Comparison of ENCODE assay signal across 1 cellular context in the genomic region with DNA sequence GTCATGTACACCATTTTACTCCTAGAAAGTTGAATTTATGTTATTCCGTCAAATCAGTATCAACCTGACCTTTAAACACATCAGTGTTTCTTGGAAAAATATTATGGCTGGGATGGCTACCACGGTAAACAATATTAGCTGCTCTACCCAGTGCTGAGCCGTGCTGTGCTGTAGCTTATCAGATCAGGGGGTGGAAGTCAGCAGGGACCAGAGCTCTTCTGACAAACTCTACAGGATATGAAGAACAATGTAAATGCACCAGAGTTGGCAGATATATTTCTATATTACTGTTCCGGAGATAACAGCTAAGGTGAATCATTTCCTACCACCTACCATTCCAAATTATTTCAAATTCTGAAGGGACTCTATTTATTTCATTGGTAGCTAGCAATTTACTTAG.
TF ChIP-seq lines count a peak whose summit lies in the region.

No MANE protein-coding gene starts in this region.

TF ChIP-seq in K562, 482 proteins besides CTCF, POLR2A, EP300 and RAD21 (continued from another document):
- TF ChIP-seq MEIS2 (IDR thresholded peaks at IDR 0.05; ENCODE audit: partially characterized antibody) (no peak), ZNF124 (CRISPR knock-in tag; IDR thresholded peaks at IDR 0.05) (no peak), YBX1 (IDR thresholded peaks at IDR 0.05) (no peak), ZNF551 (CRISPR knock-in tag; IDR thresholded peaks at IDR 0.05) (no peak), PML (IDR thresholded peaks at IDR 0.05; ENCODE audit: low read length) (no peak), ETV6 (IDR thresholded peaks at IDR 0.05; ENCODE audit: borderline replicate concordance in 1 of 2, low read depth in 2 of 2, low read length in 1 of 2) (no peak), ETV6 (CRISPR knock-in tag; IDR thresholded peaks at IDR 0.05; ENCODE audit: borderline replicate concordance) (no peak), ZFP1 (CRISPR knock-in tag; IDR thresholded peaks at IDR 0.05) (peak; percentile 87), CBX1 (IDR thresholded peaks at IDR 0.05; ENCODE audit: low read depth) (no peak), RBM34 (IDR thresholded peaks at IDR 0.05; ENCODE audit: borderline replicate concordance, insufficient read depth, low read length) (no peak)
- TF ChIP-seq, protein P1, sequence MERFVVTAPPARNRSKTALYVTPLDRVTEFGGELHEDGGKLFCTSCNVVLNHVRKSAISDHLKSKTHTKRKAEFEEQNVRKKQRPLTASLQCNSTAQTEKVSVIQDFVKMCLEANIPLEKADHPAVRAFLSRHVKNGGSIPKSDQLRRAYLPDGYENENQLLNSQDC (CRISPR knock-in tag; IDR thresholded peaks at IDR 0.05) = no peak
- TF ChIP-seq, protein P2, sequence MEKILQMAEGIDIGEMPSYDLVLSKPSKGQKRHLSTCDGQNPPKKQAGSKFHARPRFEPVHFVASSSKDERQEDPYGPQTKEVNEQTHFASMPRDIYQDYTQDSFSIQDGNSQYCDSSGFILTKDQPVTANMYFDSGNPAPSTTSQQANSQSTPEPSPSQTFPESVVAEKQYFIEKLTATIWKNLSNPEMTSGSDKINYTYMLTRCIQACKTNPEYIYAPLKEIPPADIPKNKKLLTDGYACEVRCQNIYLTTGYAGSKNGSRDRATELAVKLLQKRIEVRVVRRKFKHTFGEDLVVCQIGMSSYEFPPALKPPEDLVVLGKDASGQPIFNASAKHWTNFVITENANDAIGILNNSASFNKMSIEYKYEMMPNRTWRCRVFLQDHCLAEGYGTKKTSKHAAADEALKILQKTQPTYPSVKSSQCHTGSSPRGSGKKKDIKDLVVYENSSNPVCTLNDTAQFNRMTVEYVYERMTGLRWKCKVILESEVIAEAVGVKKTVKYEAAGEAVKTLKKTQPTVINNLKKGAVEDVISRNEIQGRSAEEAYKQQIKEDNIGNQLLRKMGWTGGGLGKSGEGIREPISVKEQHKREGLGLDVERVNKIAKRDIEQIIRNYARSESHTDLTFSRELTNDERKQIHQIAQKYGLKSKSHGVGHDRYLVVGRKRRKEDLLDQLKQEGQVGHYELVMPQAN (IDR thresholded peaks at IDR 0.05; ENCODE audit: borderline replicate concordance) = no peak
